ENCODE assay signal across 37 cellular contexts in the genomic region with DNA sequence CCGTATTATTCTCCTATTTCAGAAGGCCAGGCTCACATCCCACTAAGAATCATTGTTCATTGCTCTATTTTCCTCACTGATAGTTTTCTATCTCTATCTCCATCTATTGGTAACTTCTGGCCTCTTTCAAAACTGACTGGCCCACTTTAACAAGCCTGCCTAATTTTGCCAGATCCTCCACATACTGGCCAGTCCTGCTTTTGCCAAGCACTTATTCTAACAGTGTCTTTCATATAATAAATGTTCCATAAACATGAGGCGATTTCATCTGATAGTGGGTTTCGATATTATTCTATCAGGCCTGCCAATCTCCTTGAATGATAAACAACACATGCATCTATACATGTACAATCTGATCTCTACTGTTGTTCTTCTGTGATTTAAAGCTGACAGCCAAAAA.
"Had no signal": no experiment of that assay in that cellular context is flagged by ENCODE, and none has a peak within 500 bp of the region (broad histone marks: within the 10 kb centered on the region; RNA-seq: fewer than 3 reads in every experiment).

No MANE protein-coding gene starts in this region.

- H3K4me3 Mint-ChIP-seq: activated B cell treated with CpG ODN at 0.5 μM for 24 hours; activated CD4-positive, alpha-beta memory T cell treated with anti-CD3 and anti-CD28 coated beads for 36 hours; activated CD4-positive, alpha-beta T cell treated with anti-CD3 and anti-CD28 coated beads, Interleukin-2, amount 10 ng/mL, durations not matched to agents 24 days and 14 days; activated CD8-positive, alpha-beta T cell treated with anti-CD3 and anti-CD28 coated beads for 36 hours; activated naive CD4-positive, alpha-beta T cell treated with anti-CD3 and anti-CD28 coated beads for 36 hours; activated naive CD8-positive, alpha-beta T cell treated with anti-CD3 and anti-CD28 coated beads for 36 hours; activated T-cell treated with anti-CD3 and anti-CD28 coated beads, Interleukin-2, amount 50 U/mL, for 4 hours; activated T-cell treated with anti-CD3 and anti-CD28 coated beads, Interleukin-2, amount 50 U/mL, for 72 hours; activated T-helper 1 cell treated with anti-CD3 and anti-CD28 coated beads, Interleukin-12 subunit alpha, Interleukin-12 subunit beta, Interleukin-2, Interleukin-4 antibody, amounts not matched to agents 30 ng/mL and 10 ng/mL and 1 ng/mL, durations not matched to agents 14 hours and 24 hours and 36 hours; activated T-helper 17 cell treated with anti-CD3 and anti-CD28 coated beads, Interleukin-2, amount 50 U/mL, for 72 hours; central memory CD8-positive, alpha-beta T cell; T-helper 1 cell treated with Interleukin-12 subunit alpha and Interleukin-12 subunit beta and Interleukin-4 antibody, amounts not matched to agents 30 μg/mL and 1 μg/mL, for 36 hours; T-helper 2 cell treated with Interferon-gamma antibody and Interleukin-4, amounts not matched to agents 5 μg/mL and 100 μg/mL, for 36 hours had no signal

- H3K9me3 ChIP-seq: body of pancreas, breast epithelium had no signal

- H3K4me1 Mint-ChIP-seq: activated B cell treated with CpG ODN at 0.5 μM for 24 hours; activated CD4-positive, alpha-beta T cell treated with anti-CD3 and anti-CD28 coated beads, Interleukin-2, amount 10 ng/mL, durations not matched to agents 24 days and 14 days; activated naive CD8-positive, alpha-beta T cell treated with anti-CD3 and anti-CD28 coated beads for 36 hours; activated T-helper 17 cell treated with anti-CD3 and anti-CD28 coated beads, Interleukin-2, amount 50 U/mL, for 72 hours; central memory CD8-positive, alpha-beta T cell had no signal

- H3K27me3 ChIP-seq: adrenal gland, body of pancreas, brain microvascular endothelial cell, breast epithelium had no signal

- H3K27me3 Mint-ChIP-seq: activated B cell treated with CpG ODN at 0.5 μM for 24 hours; activated CD4-positive, alpha-beta memory T cell treated with anti-CD3 and anti-CD28 coated beads for 36 hours; activated CD4-positive, alpha-beta T cell treated with anti-CD3 and anti-CD28 coated beads, Interleukin-2, amount 10 ng/mL, durations not matched to agents 24 days and 14 days; activated CD8-positive, alpha-beta T cell treated with anti-CD3 and anti-CD28 coated beads for 36 hours; activated naive CD8-positive, alpha-beta T cell treated with anti-CD3 and anti-CD28 coated beads for 36 hours; activated T-helper 17 cell treated with anti-CD3 and anti-CD28 coated beads, Interleukin-2, amount 50 U/mL, for 72 hours; central memory CD8-positive, alpha-beta T cell had no signal

- H3K9me3 Mint-ChIP-seq: activated CD4-positive, alpha-beta T cell treated with anti-CD3 and anti-CD28 coated beads, Interleukin-2, amount 10 ng/mL, durations not matched to agents 24 days and 14 days; T-helper 1 cell treated with Interleukin-12 subunit alpha and Interleukin-12 subunit beta and Interleukin-4 antibody, amounts not matched to agents 30 μg/mL and 1 μg/mL, for 36 hours; T-helper 2 cell treated with Interferon-gamma antibody and Interleukin-4, amounts not matched to agents 5 μg/mL and 100 μg/mL, for 36 hours had no signal

- H3K27ac ChIP-seq: adrenal gland, body of pancreas, brain microvascular endothelial cell, breast epithelium, VCaP had no signal

- DNase-seq: activated B cell treated with CpG ODN at 0.5 μM for 24 hours; activated CD4-positive, alpha-beta memory T cell treated with anti-CD3 and anti-CD28 coated beads for 36 hours; activated CD4-positive, alpha-beta T cell treated with anti-CD3 and anti-CD28 coated beads for 4 hours; activated CD4-positive, alpha-beta T cell treated with anti-CD3 and anti-CD28 coated beads, Interleukin-2, amount 10 ng/mL, durations not matched to agents 24 days and 14 days; activated CD4-positive, alpha-beta T cell treated with anti-CD3 and anti-CD28 coated beads, Interleukin-2, amount 50 U/mL, for 1 hour; activated CD4-positive, alpha-beta T cell treated with anti-CD3 and anti-CD28 coated beads, Interleukin-2, amount 50 U/mL, for 4 hours; activated CD4-positive, CD25-positive, alpha-beta regulatory T cell treated with anti-CD3 and anti-CD28 coated beads, Interleukin-2, amount 50 U/mL, for 72 hours; activated CD8-positive, alpha-beta memory T cell treated with anti-CD3 and anti-CD28 coated beads, Interleukin-2, amount 50 U/mL, for 4 hours; activated CD8-positive, alpha-beta T cell treated with anti-CD3 and anti-CD28 coated beads for 36 hours; activated effector memory CD4-positive, alpha-beta T cell treated with anti-CD3 and anti-CD28 coated beads, Interleukin-2, amount 50 U/mL, for 16 hours; activated gamma-delta T cell treated with Interleukin-2 at 50 U/mL for 16 hours; activated naive CD4-positive, alpha-beta T cell; activated naive CD4-positive, alpha-beta T cell treated with anti-CD3 and anti-CD28 coated beads for 36 hours; activated naive CD4-positive, alpha-beta T cell treated with anti-CD3 and anti-CD28 coated beads, Interleukin-2, amount 50 U/mL, for 16 hours; activated naive CD8-positive, alpha-beta T cell treated with anti-CD3 and anti-CD28 coated beads for 36 hours; activated T-cell treated with anti-CD3 and anti-CD28 coated beads for 4 hours; activated T-cell treated with anti-CD3 and anti-CD28 coated beads, Interleukin-2, amount 50 U/mL, for 1 hour; activated T-cell treated with anti-CD3 and anti-CD28 coated beads, Interleukin-2, amount 50 U/mL, for 4 hours; activated T-cell treated with anti-CD3 and anti-CD28 coated beads, Interleukin-2, amount 50 U/mL, for 72 hours; adrenal gland; amniotic stem cell; aorta; body of pancreas; brain microvascular endothelial cell; caudate nucleus; cerebellar nuclear complex; T-helper 1 cell; T-helper 2 cell; T-helper 9 cell had no signal

- ATAC-seq: activated CD8-positive, alpha-beta T cell treated with anti-CD3 and anti-CD28 coated beads for 36 hours; activated naive CD4-positive, alpha-beta T cell treated with anti-CD3 and anti-CD28 coated beads, Interleukin-2, amount 50 U/mL, for 72 hours; activated T-cell treated with anti-CD3 and anti-CD28 coated beads, Interleukin-2, amount 50 U/mL, for 4 hours; activated T-cell treated with anti-CD3 and anti-CD28 coated beads, Interleukin-2, amount 50 U/mL, for 72 hours; activated T-helper 17 cell treated with anti-CD3 and anti-CD28 coated beads, Interleukin-2, amount 50 U/mL, for 72 hours; body of pancreas had no signal

- H3K27ac Mint-ChIP-seq: activated B cell treated with CpG ODN at 0.5 μM for 24 hours; activated CD4-positive, alpha-beta memory T cell treated with anti-CD3 and anti-CD28 coated beads for 36 hours; activated CD4-positive, alpha-beta T cell treated with anti-CD3 and anti-CD28 coated beads, Interleukin-2, amount 10 ng/mL, durations not matched to agents 24 days and 14 days; activated CD8-positive, alpha-beta T cell treated with anti-CD3 and anti-CD28 coated beads for 36 hours; activated naive CD4-positive, alpha-beta T cell treated with anti-CD3 and anti-CD28 coated beads for 36 hours; activated naive CD4-positive, alpha-beta T cell treated with anti-CD3 and anti-CD28 coated beads, Interleukin-2, amount 50 U/mL, for 72 hours; activated naive CD8-positive, alpha-beta T cell treated with anti-CD3 and anti-CD28 coated beads for 36 hours; activated T-cell treated with anti-CD3 and anti-CD28 coated beads, Interleukin-2, amount 50 U/mL, for 72 hours; activated T-helper 1 cell treated with anti-CD3 and anti-CD28 coated beads, Interleukin-12 subunit alpha, Interleukin-12 subunit beta, Interleukin-2, Interleukin-4 antibody, amounts not matched to agents 30 ng/mL and 10 ng/mL and 1 ng/mL, durations not matched to agents 14 hours and 24 hours and 36 hours; activated T-helper 17 cell treated with anti-CD3 and anti-CD28 coated beads, Interleukin-2, amount 50 U/mL, for 72 hours; T-helper 1 cell treated with Interleukin-12 subunit alpha and Interleukin-12 subunit beta and Interleukin-4 antibody, amounts not matched to agents 30 μg/mL and 1 μg/mL, for 36 hours; T-helper 2 cell treated with Interferon-gamma antibody and Interleukin-4, amounts not matched to agents 5 μg/mL and 100 μg/mL, for 36 hours had no signal

- H3K36me3 Mint-ChIP-seq: activated CD4-positive, alpha-beta memory T cell treated with anti-CD3 and anti-CD28 coated beads for 36 hours; activated naive CD4-positive, alpha-beta T cell treated with anti-CD3 and anti-CD28 coated beads, Interleukin-2, amount 50 U/mL, for 72 hours; activated naive CD8-positive, alpha-beta T cell treated with anti-CD3 and anti-CD28 coated beads for 36 hours had no signal

- H3K4me3 ChIP-seq: adrenal gland, body of pancreas, breast epithelium had no signal

- H3K4me1 ChIP-seq: adrenal gland, body of pancreas, breast epithelium had no signal

- H3K36me3 ChIP-seq: adrenal gland, brain microvascular endothelial cell, breast epithelium had no signal
